In genomic region chr4:139403457-139403856, GRCh38 we compare ENCODE assay signal across 13 cellular contexts. TPM values are rescaled to one million over a fixed set of nuclear protein-coding genes. Genes with fewer than 3 reads are reported as not detected.
DNase-seq lines count a peak whose midpoint lies in the region; ATAC-seq, FAIRE-seq and TF ChIP-seq lines count a peak whose summit lies in the region.
"Had no signal": no experiment of that assay in that cellular context is flagged by ENCODE, and none has a peak within 500 bp of the region (broad histone marks: within the 10 kb centered on the region; RNA-seq: fewer than 3 reads in every experiment).

No MANE protein-coding gene starts in this region.

- H3K9ac ChIP-seq in KMS-11: no peak overlapping the region

- H3K36me3 ChIP-seq in KMS-11 (ENCODE audit: insufficient read depth): no peaks in the 10 kb centered on the region

- H3K27me3 Mint-ChIP-seq in CD14-positive monocyte (ENCODE audit: low read depth in 3 of 3): no peaks in the 10 kb centered on the region
- H3K27me3 Mint-ChIP-seq in natural killer cell (ENCODE audit: low read depth in 2 of 2): no peaks in the 10 kb centered on the region

- H3K27ac ChIP-seq in KMS-11: no peak overlapping the region

- H4K20me1 ChIP-seq in KMS-11 (ENCODE audit: insufficient read depth): no peaks in the 10 kb centered on the region

- ATAC-seq in SK-N-SH treated with all-trans-retinoic acid at 6 μM for 48 hours (peak; percentile 35; the same call in 2 of the 3 replicates), left lobe of liver (peak; percentile 48), natural killer cell (no peak)

- no peak overlapping the region for H3K4me3 ChIP-seq in KMS-11 (IDR thresholded peaks at IDR 0.05; ENCODE audit: insufficient read depth, low read depth, low read length)

- no peak overlapping the region for H3K4me2 ChIP-seq in KMS-11

- H3K4me1 Mint-ChIP-seq in CD14-positive monocyte (peaks cover 5% of the 10 kb centered on the region), natural killer cell (peaks cover 0 to 4% of the 10 kb centered on the region in 2 donors)
- H3K4me1 Mint-ChIP-seq: brain had no signal

- no peak overlapping the region for H3K27ac Mint-ChIP-seq in CD14-positive monocyte
- no peak overlapping the region for H3K27ac Mint-ChIP-seq in natural killer cell

- no peak overlapping the region for H3K4me3 Mint-ChIP-seq in CD14-positive monocyte
- no peak overlapping the region for H3K4me3 Mint-ChIP-seq in natural killer cell
- H3K4me3 Mint-ChIP-seq: brain had no signal

- H3K36me3 Mint-ChIP-seq in CD14-positive monocyte (peaks cover 7 to 16% of the 10 kb centered on the region in 2 donors), natural killer cell (peaks cover 5% of the 10 kb centered on the region)

- H3K4me1 ChIP-seq in KMS-11 (ENCODE audit: low read depth, poor library complexity, severe bottlenecking): no peaks in the 10 kb centered on the region

- FAIRE-seq in urothelium cell line (lab: Jason Lieb, UNC): no peak
- FAIRE-seq: GM12892, keratinocyte had no signal

- H3K9me3 Mint-ChIP-seq in CD14-positive monocyte (no peaks in the 10 kb centered on the region), natural killer cell (no peaks in the 10 kb centered on the region)
- H3K9me3 Mint-ChIP-seq: brain had no signal

- no peaks in the 10 kb centered on the region for H3K27me3 ChIP-seq in KMS-11 (ENCODE audit: insufficient read depth, low read depth)

- TF ChIP-seq CTCF in CD14-positive monocyte (IDR thresholded peaks at IDR 0.05) (peak; percentile 22), KMS-11 (conservative IDR thresholded peaks at IDR 0.05; ENCODE audit: low read depth, low read length) (0 out of 2 replicates have a peak, but pooled peaks have one; percentile 29), natural killer cell (IDR thresholded peaks at IDR 0.05) (no peak)

- H3K79me2 ChIP-seq in KMS-11 (ENCODE audit: insufficient read depth, low read depth): no peaks in the 10 kb centered on the region

- intact Hi-C loops in CD14-positive monocyte (cut with micrococcal nuclease): no loop called here
- intact Hi-C loops in natural killer cell (cut with micrococcal nuclease): no loop called here

- no peak overlapping the region for H2AFZ ChIP-seq in KMS-11 (ENCODE audit: low read depth)

- no peak for DNase-seq in CD14-positive monocyte (ENCODE audit: low spot score)
- DNase-seq in left lobe of liver (ENCODE audit: low spot score): no peak
- DNase-seq in urothelium cell line (ENCODE audit: low spot score): no peak
- DNase-seq in cortex of kidney (lab: John Stamatoyannopoulos, UW): no peak
- DNase-seq in NCI-H2107 treated with DMSO at 0.1 percent for 48 hours (lab: John Stamatoyannopoulos, UW; ENCODE audit: unreplicated experiment): no peak
- DNase-seq in natural killer cell: no peak
- DNase-seq: activated naive CD4-positive, alpha-beta T cell; NCI-H774 had no signal

TF ChIP-seq in SK-N-SH treated with all-trans-retinoic acid at 6 μM for 48 hours, 23 proteins besides CTCF, POLR2A, EP300 and RAD21:
- TF ChIP-seq ESRRG (CRISPR knock-in tag; IDR thresholded peaks at IDR 0.05) (no peak), ZNF70 (CRISPR knock-in tag; IDR thresholded peaks at IDR 0.05) (no peak), POU6F1 (CRISPR knock-in tag; IDR thresholded peaks at IDR 0.05; ENCODE audit: borderline replicate concordance, low read depth) (no peak), ZC3H10 (CRISPR knock-in tag; IDR thresholded peaks at IDR 0.05) (no peak), ISL1 (CRISPR knock-in tag; IDR thresholded peaks at IDR 0.05) (no peak), GLIS3 (CRISPR knock-in tag; IDR thresholded peaks at IDR 0.05) (no peak), ARNTL (CRISPR knock-in tag; IDR thresholded peaks at IDR 0.05; ENCODE audit: borderline replicate concordance, low read depth) (no peak), TOX (CRISPR knock-in tag; IDR thresholded peaks at IDR 0.05; ENCODE audit: borderline replicate concordance) (no peak), PATZ1 (CRISPR knock-in tag; IDR thresholded peaks at IDR 0.05; ENCODE audit: borderline replicate concordance) (no peak), CSRNP3 (CRISPR knock-in tag; IDR thresholded peaks at IDR 0.05) (no peak), OSR1 (CRISPR knock-in tag; IDR thresholded peaks at IDR 0.05) (no peak), ZFP3 (CRISPR knock-in tag; IDR thresholded peaks at IDR 0.05) (no peak), ZFP30 (CRISPR knock-in tag; IDR thresholded peaks at IDR 0.05) (no peak), TCF4 (CRISPR knock-in tag; IDR thresholded peaks at IDR 0.05; ENCODE audit: borderline replicate concordance) (no peak), RARB (CRISPR knock-in tag; IDR thresholded peaks at IDR 0.05) (no peak), ZNF565 (CRISPR knock-in tag; conservative IDR thresholded peaks at IDR 0.05; ENCODE audit: low read depth) (no peak)

RNA-seq across cellular contexts. Expression of gene RAB33B, which starts 50.5 kb away (rescaled TPM):
- polyA plus RNA-seq in CD14-positive monocyte: 1 to 10 TPM; 5.8 to 6.0 TPM
- 12.4 TPM for total RNA-seq in left lobe of liver
- total RNA-seq in natural killer cell: 10 to 100 TPM in 2 of 3 donors, 1 to 10 TPM in 1; 7.8 to 12.9 (median 10.5) TPM

Comparison
In these comparisons a context has a peak if more than half of its experiments do, and no peak if none do; other contexts are left out.
1. ATAC-seq: peak in SK-N-SH treated with all-trans-retinoic acid at 6 μM for 48 hours (single experiment) and left lobe of liver (single experiment); none in natural killer cell (0 of 3).